ENCODE assay signal across 1 cellular context in the genomic region with DNA sequence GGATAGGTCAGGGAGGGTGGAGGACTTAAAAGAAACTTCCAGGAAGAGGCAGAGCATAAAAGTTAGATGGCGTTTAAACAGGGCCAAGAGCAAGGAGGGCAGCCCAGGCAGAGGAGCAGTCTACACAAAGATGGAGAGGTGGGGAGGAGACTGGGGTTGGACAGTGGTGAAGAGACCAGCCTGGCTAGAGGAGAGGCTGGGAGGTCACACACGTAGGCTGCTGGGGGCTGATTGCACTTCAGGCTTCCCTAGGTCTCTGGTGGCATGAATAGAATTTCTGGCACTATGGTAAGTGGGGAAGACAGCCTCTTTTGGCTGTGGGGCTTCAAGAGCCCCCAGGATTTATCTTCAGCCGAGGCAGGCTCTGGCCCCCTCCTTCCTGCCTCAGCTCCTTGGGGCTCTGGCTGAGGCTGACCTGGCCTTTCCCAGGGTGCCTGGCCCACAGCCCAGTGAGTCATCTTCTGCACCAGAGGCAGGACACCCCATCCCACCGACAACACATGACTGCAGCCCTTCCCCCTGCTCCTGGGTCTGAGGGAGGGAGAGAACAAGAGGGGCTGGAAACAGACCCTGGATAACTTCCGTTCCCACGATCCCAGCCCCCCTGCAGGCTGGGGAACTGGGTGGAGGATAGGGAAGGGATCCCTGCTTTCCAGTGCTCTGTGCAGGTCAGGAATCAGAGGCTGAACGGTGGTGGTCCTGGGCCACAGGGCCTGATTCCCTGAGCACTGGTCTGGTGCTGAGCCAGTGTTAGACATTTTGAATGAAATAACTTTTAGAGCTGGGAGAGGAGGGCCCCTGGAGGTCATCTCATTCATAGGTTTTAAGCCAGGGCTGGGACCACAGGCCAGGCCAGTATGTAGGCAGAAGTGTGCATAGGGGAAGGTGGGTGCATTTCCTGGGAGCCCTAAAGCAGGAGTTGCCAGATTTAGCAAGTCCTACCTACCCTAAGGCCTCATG.
A peak's percentile ranks its signal among the peaks of the same experiment; 100 is the strongest.
TF ChIP-seq lines count a peak whose summit lies in the region.

No MANE protein-coding gene starts in this region.

TF ChIP-seq in GM12878, 131 proteins besides CTCF, POLR2A, EP300 and RAD21 (continued from another document):
- TF ChIP-seq YY1 (IDR thresholded peaks at IDR 0.05; ENCODE audit: low read depth, low read length) (peak; percentile 71; the same call in 1 of the 2 replicates), BHLHE40 (IDR thresholded peaks at IDR 0.05; ENCODE audit: borderline replicate concordance in 1 of 2, low read depth in 2 of 2, low read length in 1 of 2) (no peak), SIX5 (IDR thresholded peaks at IDR 0.05; ENCODE audit: low read depth, low read length, severe bottlenecking) (peak; percentile 6), ZZZ3 (IDR thresholded peaks at IDR 0.05; ENCODE audit: control insufficient read depth, insufficient read length, low read depth) (no peak), ZNF687 (IDR thresholded peaks at IDR 0.05) (no peak)
- TF ChIP-seq, protein P1, sequence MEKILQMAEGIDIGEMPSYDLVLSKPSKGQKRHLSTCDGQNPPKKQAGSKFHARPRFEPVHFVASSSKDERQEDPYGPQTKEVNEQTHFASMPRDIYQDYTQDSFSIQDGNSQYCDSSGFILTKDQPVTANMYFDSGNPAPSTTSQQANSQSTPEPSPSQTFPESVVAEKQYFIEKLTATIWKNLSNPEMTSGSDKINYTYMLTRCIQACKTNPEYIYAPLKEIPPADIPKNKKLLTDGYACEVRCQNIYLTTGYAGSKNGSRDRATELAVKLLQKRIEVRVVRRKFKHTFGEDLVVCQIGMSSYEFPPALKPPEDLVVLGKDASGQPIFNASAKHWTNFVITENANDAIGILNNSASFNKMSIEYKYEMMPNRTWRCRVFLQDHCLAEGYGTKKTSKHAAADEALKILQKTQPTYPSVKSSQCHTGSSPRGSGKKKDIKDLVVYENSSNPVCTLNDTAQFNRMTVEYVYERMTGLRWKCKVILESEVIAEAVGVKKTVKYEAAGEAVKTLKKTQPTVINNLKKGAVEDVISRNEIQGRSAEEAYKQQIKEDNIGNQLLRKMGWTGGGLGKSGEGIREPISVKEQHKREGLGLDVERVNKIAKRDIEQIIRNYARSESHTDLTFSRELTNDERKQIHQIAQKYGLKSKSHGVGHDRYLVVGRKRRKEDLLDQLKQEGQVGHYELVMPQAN (conservative IDR thresholded peaks at IDR 0.05), result no peak
